Comparison of ENCODE assay signal across 8 cellular contexts in genomic region chr15:51621917-51622268, GRCh38. TPM values are rescaled to one million over a fixed set of nuclear protein-coding genes. Genes with fewer than 3 reads are reported as not detected.
DNase-seq lines count a peak whose midpoint lies in the region; ATAC-seq and TF ChIP-seq lines count a peak whose summit lies in the region.

No MANE protein-coding gene starts in this region.

- 0 out of 2 replicates have a peak overlapping the region, but pooled peaks have one; percentile 6 for H4K5ac ChIP-seq in IMR-90 (ENCODE audit: low read depth, low read length)

- H4K20me1 ChIP-seq in IMR-90 (ENCODE audit: insufficient read depth, low read length), result peaks cover 5% of the 10 kb centered on the region; the same call in 1 of the 2 replicates

- H3K56ac ChIP-seq in IMR-90 (ENCODE audit: extremely low read depth, insufficient read depth, low read length), result peak overlapping the region; percentile 46; the same call in 1 of the 2 replicates

- POLR2A ChIA-PET in IMR-90 (lab: Charles Lee; ENCODE audit: unreplicated experiment), result no interaction called here

- TF ChIP-seq RAD21 in IMR-90 (IDR thresholded peaks at IDR 0.05; ENCODE audit: low read length), result no peak

- peaks cover 3% of the 10 kb centered on the region; the same call in 1 of the 2 replicates for H3K4me1 ChIP-seq in IMR-90 (ENCODE audit: control insufficient read depth, insufficient read depth, low read length)

- no peaks in the 10 kb centered on the region for H3K36me3 ChIP-seq in IMR-90 (ENCODE audit: control insufficient read depth, insufficient read depth, low read length)

- H2BK20ac ChIP-seq in IMR-90 (ENCODE audit: low read depth, low read length), result no peak overlapping the region

- no TSS peak for BruUV-seq in IMR-90 (replicated peaks; lab: Mats Ljungman, UMichigan)

- peak overlapping the region; percentile 97 for H2AFZ ChIP-seq in IMR-90 (replicated peaks; ENCODE audit: low read length, poor library complexity)

- H3K79me1 ChIP-seq in IMR-90 (ENCODE audit: low read depth in 1 of 2, low read length in 2 of 2), result peaks cover 14 to 22% of the 10 kb centered on the region in 2 experiments; a peak in 3 of 4 replicates

- CTCF ChIA-PET in IMR-90 (lab: Yijun Ruan, JAX), result interaction anchor here (1.0 to 1.2 kb wide), 2 partner anchors 9 to 85 kb away, joined by 4 to 5 read pairs; no protein-coding TSS in a partner anchor

- peak overlapping the region; percentile 38; the same call in 1 of the 2 replicates for H3K18ac ChIP-seq in IMR-90 (ENCODE audit: low read depth, low read length)

- no peak overlapping the region for H2AK5ac ChIP-seq in IMR-90 (ENCODE audit: low read depth, low read length)

- DNase-seq in G401 (ENCODE audit: low spot score), result peak; percentile 74
- peak; percentile 57 for DNase-seq in IMR-90
- DNase-seq in stimulated activated CD4-positive, alpha-beta T cell treated with anti-CD3 and anti-CD28 coated beads, Interleukin-1b, Interleukin-23, amount 100 ng/mL, for 4 hours (ENCODE audit: low read depth in 2 of 2), result peak; percentile 2 to 6
- no peak for DNase-seq in T-helper 9 cell

- H3K27ac ChIP-seq in IMR-90 (ENCODE audit: insufficient read depth, low read length) (peak overlapping the region; percentile 75), VCaP (peak overlapping the region; percentile 89), cingulate gyrus (ENCODE audit: low read depth, low read length) (peak overlapping the region; percentile 62), layer of hippocampus (ENCODE audit: low read depth, low read length) (peak overlapping the region; percentile 81)

- peak overlapping the region; percentile 75 for H3K14ac ChIP-seq in IMR-90 (replicated peaks; ENCODE audit: low read depth, low read length)

- H3K9me3 ChIP-seq in IMR-90 (ENCODE audit: control insufficient read depth, insufficient read depth, low read length), result no peaks in the 10 kb centered on the region

- peak overlapping the region; percentile 31; the same call in 1 of the 2 replicates for H2BK120ac ChIP-seq in IMR-90 (ENCODE audit: low read depth, low read length)

- peak overlapping the region; percentile 83 for H3K4me3 ChIP-seq in IMR-90 (ENCODE audit: insufficient read depth, low read depth, low read length)

- H2AK9ac ChIP-seq in IMR-90 (replicated peaks; ENCODE audit: low read depth, low read length, poor library complexity), result peak overlapping the region; percentile 51

- H4K8ac ChIP-seq in IMR-90 (ENCODE audit: low read depth in 2 of 2, low read length in 2 of 2), result peak overlapping the region; percentile 3 to 70; a peak in 2 of 4 replicates

- 0 out of 2 replicates have a peak, but pooled peaks have one; percentile 3 for TF ChIP-seq CTCF in IMR-90 (conservative IDR thresholded peaks at IDR 0.05; ENCODE audit: low read depth, low read length)
- TF ChIP-seq CTCF in VCaP (conservative IDR thresholded peaks at IDR 0.05), result peak; percentile 13; the same call in 1 of the 2 replicates

- H3K9ac ChIP-seq in IMR-90 (ENCODE audit: low read depth, low read length), result peak overlapping the region; percentile 77

- no peak overlapping the region for H2BK15ac ChIP-seq in IMR-90 (ENCODE audit: low read depth, low read length)

- H3K27me3 ChIP-seq in IMR-90 (ENCODE audit: control insufficient read depth, insufficient read depth, low read length), result peaks cover 4% of the 10 kb centered on the region
- H3K27me3 ChIP-seq in layer of hippocampus (ENCODE audit: control insufficient read depth, insufficient read depth, low read length), result no peaks in the 10 kb centered on the region

- H3K4ac ChIP-seq in IMR-90 (ENCODE audit: low read depth, low read length), result peak overlapping the region; percentile 34

- dilution Hi-C loops in IMR-90 (cut with HindIII; ENCODE audit: low sequenced_read_pairs, unreplicated experiment), result no loop called here

- no CpG with 5 or more reads among the region's 21 CpGs for WGBS in IMR-90 (ENCODE audit: extremely low coverage in 2 of 2, insufficient read length in 1 of 2), 2 experiments

- H3K9me1 ChIP-seq in IMR-90 (ENCODE audit: insufficient read depth, low read length), result 0 out of 2 replicates have a peak, but pooled peaks cover 2% of the 10 kb centered on the region

- in situ Hi-C loops in G401 (cut with HindIII; ENCODE audit: low sequenced_read_pairs) (no loop called here), IMR-90 (cut with MboI; ENCODE audit: low sequenced_read_pairs) (no loop called here)

- peak overlapping the region; percentile 77 for H3K23ac ChIP-seq in IMR-90 (ENCODE audit: low read depth, low read length)

- ATAC-seq in GM21515 (IDR thresholded peaks at IDR 0.05; ENCODE audit: unreplicated experiment), result peak; percentile 38
- ATAC-seq in IMR-90 (ENCODE audit: low read depth), result peak; percentile 65

- H2BK5ac ChIP-seq in IMR-90 (ENCODE audit: low read depth, low read length, poor library complexity, severe bottlenecking), result peak overlapping the region; percentile 4

- intact Hi-C loops in IMR-90 (cut with micrococcal nuclease), result loop anchor here (2.0 kb wide), 1 partner anchor 85 kb away; no protein-coding TSS in a partner anchor

- peak overlapping the region; percentile 76 for H3K4me2 ChIP-seq in IMR-90 (ENCODE audit: low read depth, low read length)

- H4K91ac ChIP-seq in IMR-90 (ENCODE audit: insufficient read depth, low read depth, low read length), result no peak overlapping the region

- TF ChIP-seq POLR2A in IMR-90 (IDR thresholded peaks at IDR 0.05; ENCODE audit: low read depth, low read length), result no peak

TF ChIP-seq in IMR-90, 13 proteins besides CTCF, POLR2A, EP300 and RAD21:
- peak; percentile 25; the same call in 1 of the 2 replicates for TF ChIP-seq MXI1 (IDR thresholded peaks at IDR 0.05; ENCODE audit: borderline replicate concordance, low read depth, low read length)
- no peak for TF ChIP-seq RFX5 (IDR thresholded peaks at IDR 0.05; ENCODE audit: low read depth, low read length)
- no peak for TF ChIP-seq NFE2L2 (IDR thresholded peaks at IDR 0.05; ENCODE audit: low read depth, low read length)

RNA-seq across cellular contexts. Expression of gene DMXL2, which starts 0.7 kb away (rescaled TPM):
- 21.3 and 25.0 TPM in 2 replicates for total RNA-seq in G401 (2014; rRNA removed; shearing (Covaris generic))
- total RNA-seq in IMR-90 (2012; rRNA removed), result 21.9 and 34.4 TPM in 2 replicates
- polyA plus RNA-seq in IMR-90 (2012; rRNA removed), result 6.9 and 9.7 TPM in 2 replicates
- polyA plus RNA-seq in IMR-90 (2012; cell fraction: cytosol; rRNA removed), result 1.5 and 35.0 TPM in 2 replicates
- polyA plus RNA-seq in IMR-90 (2012; cell fraction: nucleus; rRNA removed; ENCODE audit: low replicate concordance), result 46.0 and 166 TPM in 2 replicates

RNA-seq across cellular contexts. Expression of gene SCG3, which starts 59.4 kb away (rescaled TPM):
- total RNA-seq in G401 (2014; rRNA removed; shearing (Covaris generic)), result not detected in 2 replicates
- not detected in 2 replicates for total RNA-seq in IMR-90 (2012; rRNA removed)
- polyA plus RNA-seq in IMR-90 (2012; rRNA removed), result 0.02 TPM in 1 of 2 replicates, not detected in the other
- not detected in 2 replicates for polyA plus RNA-seq in IMR-90 (2012; cell fraction: cytosol; rRNA removed)
- not detected in 2 replicates for polyA plus RNA-seq in IMR-90 (2012; cell fraction: nucleus; rRNA removed; ENCODE audit: low replicate concordance)
